ENCODE assay signal across 18 cellular contexts in genomic region chr2:241286348-241287090, GRCh38. TPM values are rescaled to one million over a fixed set of nuclear protein-coding genes. Genes with fewer than 3 reads are reported as not detected.
DNase-seq lines count a peak whose midpoint lies in the region; FAIRE-seq and TF ChIP-seq lines count a peak whose summit lies in the region.
"Had no signal": no experiment of that assay in that cellular context is flagged by ENCODE, and none has a peak within 500 bp of the region (broad histone marks: within the 10 kb centered on the region; RNA-seq: fewer than 3 reads in every experiment).

No MANE protein-coding gene starts in this region.

- in situ Hi-C loops in GM13977 (cut with MboI; ENCODE audit: low pct_unique_long_range_greater_than_20kb, low sequenced_read_pairs, unreplicated experiment) = no loop called here

- H2AFZ ChIP-seq in H9 (ENCODE audit: low read length) = no peak overlapping the region
- no peak overlapping the region for H2AFZ ChIP-seq in astrocyte (ENCODE audit: low read depth, low read length)

- H3K23ac ChIP-seq in H9 (ENCODE audit: insufficient read length, low read depth, low read length) = no peak overlapping the region

- FAIRE-seq in astrocyte (lab: Jason Lieb, UNC) = no peak

- no peak overlapping the region for H2BK15ac ChIP-seq in H9 (ENCODE audit: low read depth, low read length)

- POLR2A ChIA-PET in CD4-positive, alpha-beta memory T cell (lab: Charles Lee; ENCODE audit: partially characterized antibody) = no interaction called here

- no peak overlapping the region for H2BK120ac ChIP-seq in H9 (ENCODE audit: low read depth, low read length, poor library complexity, severe bottlenecking)

- H2AK5ac ChIP-seq in H9 (ENCODE audit: insufficient read length, low read length) = no peak overlapping the region

- H3K79me1 ChIP-seq in H9 (ENCODE audit: insufficient read depth, low read depth, low read length, poor library complexity, severe bottlenecking) = peaks cover 5% of the 10 kb centered on the region

- no CpG with 5 or more reads among the region's 9 CpGs for WGBS in H9 (ENCODE audit: extremely low coverage, insufficient read length, low lambda C conversion rate)

- CTCF ChIA-PET in CD4-positive, alpha-beta memory T cell (lab: Charles Lee; ENCODE audit: partially characterized antibody) = no interaction called here

- H3K9ac ChIP-seq in H9 (ENCODE audit: extremely low read depth, insufficient read length, low read length) (no peak overlapping the region), astrocyte (ENCODE audit: low read length) (no peak overlapping the region)
- H3K9ac ChIP-seq: BLaER1 had no signal

- H3K36me3 ChIP-seq in astrocyte (ENCODE audit: insufficient read depth, low read length) = peaks cover 5% of the 10 kb centered on the region
- no peaks in the 10 kb centered on the region for H3K36me3 ChIP-seq in CD4-positive, alpha-beta memory T cell (ENCODE audit: insufficient read depth, low read length)
- peaks cover 27% of the 10 kb centered on the region for H3K36me3 ChIP-seq in SJCRH30

- H4K5ac ChIP-seq in H9 (ENCODE audit: insufficient read length, low read depth, low read length) = no peak overlapping the region

- no peaks in the 10 kb centered on the region for H3K23me2 ChIP-seq in H9 (ENCODE audit: insufficient read length, low read depth, low read length, poor library complexity, severe bottlenecking)

- no peaks in the 10 kb centered on the region for H3K27me3 Mint-ChIP-seq in H9 (ENCODE audit: low read depth)
- no peaks in the 10 kb centered on the region for H3K27me3 Mint-ChIP-seq in astrocyte (ENCODE audit: low read depth, unreplicated experiment)
- no peaks in the 10 kb centered on the region for H3K27me3 Mint-ChIP-seq in neural crest cell (ENCODE audit: low read depth)
- H3K27me3 Mint-ChIP-seq in CD4-positive, alpha-beta memory T cell = no peaks in the 10 kb centered on the region
- H3K27me3 Mint-ChIP-seq: T-cell had no signal

- peak overlapping the region; percentile 8 to 86 (median 35); a peak in 4 of 7 replicates for H3K27ac Mint-ChIP-seq in H9
- H3K27ac Mint-ChIP-seq in astrocyte (ENCODE audit: unreplicated experiment) = no peak overlapping the region
- peak overlapping the region; percentile 28 for H3K27ac Mint-ChIP-seq in neural crest cell (ENCODE audit: unreplicated experiment)
- peak overlapping the region in 2 of 7 donors; percentile 8 to 23 for H3K27ac Mint-ChIP-seq in CD4-positive, alpha-beta memory T cell
- H3K27ac Mint-ChIP-seq: T-cell had no signal

- TF ChIP-seq CTCF in C4-2B (conservative IDR thresholded peaks at IDR 0.05) = no peak
- TF ChIP-seq CTCF in H9 (conservative IDR thresholded peaks at IDR 0.05) = no peak
- TF ChIP-seq CTCF in astrocyte (IDR thresholded peaks at IDR 0.05; ENCODE audit: insufficient read depth, low read depth, low read length) = no peak
- TF ChIP-seq CTCF in neural crest cell (conservative IDR thresholded peaks at IDR 0.05) = no peak
- TF ChIP-seq CTCF in GM13977 (IDR thresholded peaks at IDR 0.05; ENCODE audit: extremely low read depth, insufficient read depth, missing control alignments) = no peak

- no peak overlapping the region; the same call in 1 of the 2 replicates for H3K14ac ChIP-seq in H9 (ENCODE audit: insufficient read depth, low read length)

- H3K36me3 Mint-ChIP-seq in H9 (ENCODE audit: insufficient read depth in 1 of 3, low read depth in 3 of 3) = peaks cover 0 to 6% (median 3%) of the 10 kb centered on the region in 3 experiments; a peak in 4 of 7 replicates
- H3K36me3 Mint-ChIP-seq in astrocyte (ENCODE audit: low read depth, unreplicated experiment) = peaks cover 9% of the 10 kb centered on the region
- H3K36me3 Mint-ChIP-seq in neural crest cell (ENCODE audit: low read depth) = no peaks in the 10 kb centered on the region
- peaks cover 4 to 13% of the 10 kb centered on the region in 2 donors for H3K36me3 Mint-ChIP-seq in CD4-positive, alpha-beta memory T cell

- H4K91ac ChIP-seq in H9 (ENCODE audit: insufficient read length, low read depth, low read length) = no peak overlapping the region

- H3K4me1 Mint-ChIP-seq in H9 = peaks cover 6% of the 10 kb centered on the region in 2 experiments
- H3K4me1 Mint-ChIP-seq in astrocyte (ENCODE audit: low read depth, unreplicated experiment) = peaks cover 14% of the 10 kb centered on the region
- H3K4me1 Mint-ChIP-seq in neural crest cell = peaks cover 7% of the 10 kb centered on the region
- H3K4me1 Mint-ChIP-seq in CD4-positive, alpha-beta memory T cell = peaks cover 33 to 62% (median 50%) of the 10 kb centered on the region in 4 donors

- H3K9me3 Mint-ChIP-seq in H9 (no peaks in the 10 kb centered on the region), astrocyte (ENCODE audit: unreplicated experiment) (no peaks in the 10 kb centered on the region), neural crest cell (no peaks in the 10 kb centered on the region)
- H3K9me3 Mint-ChIP-seq in CD4-positive, alpha-beta memory T cell = no peaks in the 10 kb centered on the region
- H3K9me3 Mint-ChIP-seq: T-cell had no signal

- H3K4me3 ChIP-seq in astrocyte (ENCODE audit: insufficient read depth, low read depth, low read length) = no peak overlapping the region
- no peak overlapping the region for H3K4me3 ChIP-seq in CD4-positive, alpha-beta memory T cell (ENCODE audit: low read length in 2 of 2)
- H3K4me3 ChIP-seq in SJCRH30 = no peak overlapping the region
- H3K4me3 ChIP-seq: BLaER1, HAP-1 had no signal

- no peak overlapping the region for H4K8ac ChIP-seq in H9 (replicated peaks; ENCODE audit: insufficient read length, low read depth, low read length)

- intact Hi-C loops in CD4-positive, alpha-beta memory T cell (cut with micrococcal nuclease) = no loop called here

- no peak overlapping the region for H3K18ac ChIP-seq in H9 (ENCODE audit: insufficient read length, low read depth, low read length)

- H3T11ph ChIP-seq in H9 (ENCODE audit: low read length) = no peak overlapping the region

- no peak overlapping the region for H2BK20ac ChIP-seq in H9 (ENCODE audit: low read depth, low read length, poor library complexity, severe bottlenecking)

- H3K4me3 Mint-ChIP-seq in H9 (no peak overlapping the region), astrocyte (ENCODE audit: unreplicated experiment) (no peak overlapping the region), neural crest cell (no peak overlapping the region)
- H3K4me3 Mint-ChIP-seq in CD4-positive, alpha-beta memory T cell = no peak overlapping the region
- H3K4me3 Mint-ChIP-seq: T-cell had no signal

- H3K4me2 ChIP-seq in H9 (ENCODE audit: insufficient read depth, insufficient read length, low read length) (no peak overlapping the region), astrocyte (ENCODE audit: low read length) (no peak overlapping the region)
- H3K4me2 ChIP-seq: BLaER1 had no signal

- H3K79me2 ChIP-seq in H9 (ENCODE audit: insufficient read depth, low read length) (peaks cover 9% of the 10 kb centered on the region; the same call in 1 of the 2 replicates), astrocyte (ENCODE audit: insufficient read depth, low read length) (peaks cover 97% of the 10 kb centered on the region)

- no peak overlapping the region for H2BK12ac ChIP-seq in H9 (ENCODE audit: insufficient read length, low read depth, low read length)

- H3K27me3 ChIP-seq in H9 (ENCODE audit: insufficient read depth, low read length) (no peaks in the 10 kb centered on the region), astrocyte (ENCODE audit: insufficient read depth, low read length) (no peaks in the 10 kb centered on the region), SJCRH30 (no peaks in the 10 kb centered on the region; the same call in 1 of the 2 replicates)
- H3K27me3 ChIP-seq in CD4-positive, alpha-beta memory T cell (ENCODE audit: insufficient read depth, low read length) = no peaks in the 10 kb centered on the region
- H3K27me3 ChIP-seq: BLaER1 had no signal

- H3K9me3 ChIP-seq in H9 (ENCODE audit: control insufficient read depth, low read depth, low read length) (no peaks in the 10 kb centered on the region), astrocyte (ENCODE audit: insufficient read depth, low read depth, low read length) (no peaks in the 10 kb centered on the region), SJCRH30 (replicated peaks) (no peaks in the 10 kb centered on the region)
- H3K9me3 ChIP-seq in CD4-positive, alpha-beta memory T cell (ENCODE audit: control insufficient read depth in 1 of 2, low read length in 2 of 2) = no peaks in the 10 kb centered on the region
- H3K9me3 ChIP-seq: BLaER1, HAP-1 had no signal

- no peak for DNase-seq in H9
- peak; percentile 39 for DNase-seq in astrocyte (ENCODE audit: low read depth)
- no peak for DNase-seq in neural crest cell (ENCODE audit: low read depth, low spot score)
- DNase-seq in CD4-positive, alpha-beta memory T cell = no peak
- no peak for DNase-seq in NCI-H128 (lab: John Stamatoyannopoulos, UW; ENCODE audit: unreplicated experiment)
- DNase-seq in SJCRH30 = no peak
- no peak for DNase-seq in GM13977 (ENCODE audit: low spot score)
- DNase-seq: DMS79 treated with DMSO at 0.1 percent for 48 hours, KBM-7, NCI-H1417, NCI-H1930, NCI-H345, NCI-H526 treated with DMSO at 0.1 percent for 48 hours, SHP77 treated with DMSO at 0.1 percent for 48 hours, T-cell had no signal

- H4K20me1 ChIP-seq in H9 (ENCODE audit: control insufficient read depth, insufficient read depth, insufficient read length) (no peaks in the 10 kb centered on the region), astrocyte (ENCODE audit: insufficient read depth, low read length) (peaks cover 87% of the 10 kb centered on the region)

- no peak overlapping the region for H2BK5ac ChIP-seq in H9 (ENCODE audit: insufficient read length, low read length)

- no peak overlapping the region for H3K4ac ChIP-seq in H9 (ENCODE audit: low read depth, low read length)

- no peak overlapping the region for H3K56ac ChIP-seq in H9 (ENCODE audit: insufficient read length, low read depth, low read length)

- H3K4me1 ChIP-seq in H9 (ENCODE audit: insufficient read depth, low read length) = no peaks in the 10 kb centered on the region; the same call in 1 of the 2 replicates
- no peaks in the 10 kb centered on the region for H3K4me1 ChIP-seq in astrocyte (ENCODE audit: insufficient read depth, low read length)
- peaks cover 14% of the 10 kb centered on the region for H3K4me1 ChIP-seq in CD4-positive, alpha-beta memory T cell (ENCODE audit: insufficient read depth, low read length)
- H3K4me1 ChIP-seq in SJCRH30 = no peaks in the 10 kb centered on the region

- H3K27ac ChIP-seq in C4-2B (peak overlapping the region; percentile 83), H9 (ENCODE audit: insufficient read length, low read depth, low read length) (no peak overlapping the region), astrocyte (ENCODE audit: low read depth, low read length) (no peak overlapping the region), SJCRH30 (no peak overlapping the region)
- H3K27ac ChIP-seq in CD4-positive, alpha-beta memory T cell (ENCODE audit: low read depth, low read length) = no peak overlapping the region
- H3K27ac ChIP-seq: BLaER1 had no signal

RNA-seq across cellular contexts. Expression of gene HDLBP, which starts 29.0 kb away (rescaled TPM):
- total RNA-seq in H9 (2021) = 340 and 364 TPM in 2 replicates
- total RNA-seq in astrocyte = 922 and 975 TPM in 2 replicates
- 320 and 333 TPM in 2 replicates for total RNA-seq in neural crest cell
- 100 to 1,000 TPM; 166 to 183 TPM for total RNA-seq in CD4-positive, alpha-beta memory T cell
- 10 to 100 TPM; 24.7 to 82.3 TPM for polyA plus RNA-seq in CD4-positive, alpha-beta memory T cell
- 522 and 557 TPM in 2 replicates for total RNA-seq in SJCRH30 (2014; rRNA removed; shearing (Covaris generic))

RNA-seq across cellular contexts. Expression of gene SEPTIN2, which starts 29.2 kb away (rescaled TPM):
- total RNA-seq in H9 (2021) (385 and 399 TPM in 2 replicates), astrocyte (544 and 552 TPM in 2 replicates), neural crest cell (466 and 490 TPM in 2 replicates)
- total RNA-seq in CD4-positive, alpha-beta memory T cell = 100 to 1,000 TPM; 332 to 362 TPM
- 100 to 1,000 TPM; 187 to 249 TPM for polyA plus RNA-seq in CD4-positive, alpha-beta memory T cell
- 589 and 661 TPM in 2 replicates for total RNA-seq in SJCRH30 (2014; rRNA removed; shearing (Covaris generic))
